In genomic region chr4:166121897-166122296, GRCh38 we compare ENCODE assay signal across 1 cellular context.
TF ChIP-seq lines count a peak whose summit lies in the region.

No MANE protein-coding gene starts in this region.

TF ChIP-seq in GM23338, 12 proteins besides CTCF, POLR2A, EP300 and RAD21:
- TF ChIP-seq ZNF462 (CRISPR knock-in tag; IDR thresholded peaks at IDR 0.05) (no peak), CREB1 (CRISPR knock-in tag; IDR thresholded peaks at IDR 0.05; ENCODE audit: low read depth) (no peak), EZH2phosphoT487 (IDR thresholded peaks at IDR 0.05; ENCODE audit: unreplicated experiment) (no peak), ZNF331 (CRISPR knock-in tag; IDR thresholded peaks at IDR 0.05; ENCODE audit: low read depth) (no peak), REST (IDR thresholded peaks at IDR 0.05; ENCODE audit: unreplicated experiment) (no peak), POLR2AphosphoS5 (IDR thresholded peaks at IDR 0.05; ENCODE audit: low read depth) (no peak), JUNB (IDR thresholded peaks at IDR 0.05; ENCODE audit: unreplicated experiment) (no peak), ZNF114 (CRISPR knock-in tag; IDR thresholded peaks at IDR 0.05) (no peak), STAT1 (IDR thresholded peaks at IDR 0.05; ENCODE audit: unreplicated experiment) (no peak), NANOG (IDR thresholded peaks at IDR 0.05; ENCODE audit: borderline replicate concordance) (no peak), EZH2 (IDR thresholded peaks at IDR 0.05; ENCODE audit: low read depth, unreplicated experiment) (no peak), ETS1 (IDR thresholded peaks at IDR 0.05) (no peak)
